Comparison of ENCODE assay signal across 20 cellular contexts in the genomic region with DNA sequence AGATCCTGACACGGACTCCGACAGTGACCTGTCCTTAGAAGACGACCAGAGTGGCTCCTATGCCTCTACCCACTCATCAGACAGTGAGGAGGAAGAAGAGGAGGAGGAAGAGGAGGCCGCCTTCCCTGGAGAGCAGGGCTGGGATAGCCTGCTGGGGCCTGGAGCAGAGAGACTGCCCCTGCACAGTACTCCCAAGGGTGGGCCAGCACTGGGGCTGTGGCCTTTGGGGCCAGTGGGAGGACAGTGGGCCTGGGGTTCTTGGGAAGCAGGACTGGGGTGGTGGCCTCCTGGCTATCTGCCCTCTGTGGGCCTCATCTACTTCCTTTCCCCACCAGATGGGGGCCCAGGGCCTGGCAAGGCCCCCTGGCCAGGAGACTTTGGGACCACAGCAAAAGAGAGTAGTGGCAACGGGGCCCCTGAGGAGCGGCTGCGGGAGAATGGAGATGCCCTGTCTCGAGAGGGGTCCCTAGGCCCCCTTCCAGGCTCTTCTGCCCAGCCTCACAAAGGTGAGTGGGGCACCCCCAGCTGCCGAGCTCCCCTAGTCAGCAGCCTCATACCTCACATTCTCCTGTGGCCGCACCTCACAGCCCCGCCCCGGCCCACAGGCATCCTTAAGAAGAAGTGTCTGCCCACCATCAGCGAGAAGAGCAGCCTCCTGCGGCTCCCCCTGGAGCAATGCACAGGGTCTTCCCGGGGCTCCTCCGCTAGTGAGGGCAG. TPM values are rescaled to one million over a fixed set of nuclear protein-coding genes. Genes with fewer than 3 reads are reported as not detected.
DNase-seq lines count a peak whose midpoint lies in the region; ATAC-seq and TF ChIP-seq lines count a peak whose summit lies in the region.
"Had no signal": no experiment of that assay in that cellular context is flagged by ENCODE, and none has a peak within 500 bp of the region (broad histone marks: within the 10 kb centered on the region; RNA-seq: fewer than 3 reads in every experiment).

No MANE protein-coding gene starts in this region.

- intact Hi-C loops in stomach (cut with DNase I; ENCODE audit: low total_unique reads) = no loop called here

- H3K4me3 ChIP-seq in hepatocyte (no peak overlapping the region), suprapubic skin (peak overlapping the region; percentile 15), stomach (no peak overlapping the region)
- H3K4me3 ChIP-seq: BLaER1 treated with 17β-estradiol and CSF1 and Interleukin-3, amounts not matched to agents 10 nM and 100 nM; thoracic aorta had no signal

- peak; percentile 31 for DNase-seq in HT-29 (ENCODE audit: low spot score)
- DNase-seq in hepatocyte (ENCODE audit: low spot score) = no peak
- DNase-seq in suprapubic skin (ENCODE audit: low spot score in 2 of 2) = peak; percentile 61 to 68
- no peak for DNase-seq in stomach
- DNase-seq in omental fat pad (ENCODE audit: low spot score) = no peak
- no peak for DNase-seq in NCI-H2029 (lab: John Stamatoyannopoulos, UW)
- DNase-seq: activated T-cell treated with anti-CD3 and anti-CD28 coated beads, Interleukin-2, amount 50 U/mL, for 1 hour; central memory CD4-positive, alpha-beta T cell; DMS53; NCI-H187 treated with DMSO at 0.1 percent for 48 hours; stimulated activated CD4-positive, alpha-beta T cell treated with anti-CD3 and anti-CD28 coated beads, Interleukin-1b, Interleukin-23, amount 100 ng/mL, for 48 hours had no signal

- H2AFZ ChIP-seq in hepatocyte = no peak overlapping the region

- TF ChIP-seq CTCF in hepatocyte (IDR thresholded peaks at IDR 0.05; ENCODE audit: poor library complexity) (no peak), suprapubic skin (IDR thresholded peaks at IDR 0.05) (no peak), stomach (IDR thresholded peaks at IDR 0.05) (no peak), omental fat pad (IDR thresholded peaks at IDR 0.05) (no peak)

- no peaks in the 10 kb centered on the region for H3K9me2 ChIP-seq in hepatocyte (replicated peaks; ENCODE audit: insufficient read depth)

- no peak for TF ChIP-seq POLR2A in suprapubic skin (IDR thresholded peaks at IDR 0.05)
- TF ChIP-seq POLR2A in stomach (IDR thresholded peaks at IDR 0.05) = no peak

- H3K27ac ChIP-seq in angular gyrus (ENCODE audit: low read depth, low read length) (peak overlapping the region; percentile 7), hepatocyte (peak overlapping the region; percentile 94), suprapubic skin (peak overlapping the region; percentile 86), stomach (peak overlapping the region in 1 of 5 donors; percentile 78)
- H3K27ac ChIP-seq: thoracic aorta had no signal

- no peak for ATAC-seq in omental fat pad (ENCODE audit: low FRiP score)
- ATAC-seq: right cardiac atrium had no signal

- no peaks in the 10 kb centered on the region for H3K27me3 ChIP-seq in hepatocyte
- no peaks in the 10 kb centered on the region for H3K27me3 ChIP-seq in suprapubic skin
- no peaks in the 10 kb centered on the region for H3K27me3 ChIP-seq in stomach
- H3K27me3 ChIP-seq: BLaER1 treated with 17β-estradiol and CSF1 and Interleukin-3, amounts not matched to agents 10 nM and 100 nM had no signal

- H3K4me1 ChIP-seq in hepatocyte (ENCODE audit: insufficient read depth) (peaks cover 34% of the 10 kb centered on the region), suprapubic skin (peaks cover 56% of the 10 kb centered on the region), stomach (peaks cover 24 to 59% (median 27%) of the 10 kb centered on the region in 4 donors)

- H3K9me3 ChIP-seq in hepatocyte (ENCODE audit: low read depth) = no peaks in the 10 kb centered on the region
- H3K9me3 ChIP-seq in suprapubic skin = no peaks in the 10 kb centered on the region
- no peaks in the 10 kb centered on the region for H3K9me3 ChIP-seq in stomach
- H3K9me3 ChIP-seq: BLaER1 treated with 17β-estradiol and CSF1 and Interleukin-3, amounts not matched to agents 10 nM and 100 nM; thoracic aorta had no signal

- no peaks in the 10 kb centered on the region for H3K36me3 ChIP-seq in hepatocyte (replicated peaks; ENCODE audit: insufficient read depth, low read depth)
- H3K36me3 ChIP-seq in suprapubic skin = peaks cover 36% of the 10 kb centered on the region
- peaks cover 0 to 47% (median 20%) of the 10 kb centered on the region in 4 donors for H3K36me3 ChIP-seq in stomach
- H3K36me3 ChIP-seq: thoracic aorta had no signal

- peak overlapping the region; percentile 74 for H3K4me2 ChIP-seq in hepatocyte

- H4K20me1 ChIP-seq in hepatocyte (ENCODE audit: insufficient read depth, poor library complexity, severe bottlenecking) = no peaks in the 10 kb centered on the region

- WGBS in hepatocyte (ENCODE audit: low lambda C conversion rate, missing lambda C conversion rate) = 93% methylated on average over 15 of the region's 16 CpGs
- 68% methylated on average over 10 of the region's 16 CpGs for WGBS in suprapubic skin
- 78 to 86% (median 81%) methylated on average over 11 to 16 of the region's 16 CpGs for WGBS in stomach, 5 donors

- no peak for TF ChIP-seq EP300 in suprapubic skin (IDR thresholded peaks at IDR 0.05)
- no peak for TF ChIP-seq EP300 in stomach (IDR thresholded peaks at IDR 0.05)

- no peaks in the 10 kb centered on the region for H3K79me2 ChIP-seq in hepatocyte

RNA-seq across cellular contexts. Expression of a gene that starts 10.0 kb away (rescaled TPM):
- 54.6 and 61.1 TPM in 2 replicates for total RNA-seq in HT-29 (2014; rRNA removed; shearing (Covaris generic))
- 10.1 and 14.3 TPM in 2 replicates for total RNA-seq in hepatocyte
- 9.1 and 13.7 TPM in 2 replicates for polyA plus RNA-seq in hepatocyte
- 1 to 10 TPM; 1.9 to 6.8 (median 3.7) TPM for total RNA-seq in suprapubic skin
- 10 to 100 TPM in 1 of 5 donors, 1 to 10 TPM in 1, under 1 TPM in 2, not detected in 1; 0.29 to 18.7 (median 1.7) TPM for total RNA-seq in stomach
- polyA plus RNA-seq in stomach = 10 to 100 TPM in 1 of 3 donors, 1 to 10 TPM in 2; 3.6 to 11.2 (median 4.1) TPM
- 1 to 10 TPM; 1.7 to 8.7 (median 2.1) TPM for total RNA-seq in omental fat pad

RNA-seq across cellular contexts. Expression of a gene that starts 23.6 kb away (rescaled TPM):
- total RNA-seq in HT-29 (2014; rRNA removed; shearing (Covaris generic)) = 1.1 and 1.4 TPM in 2 replicates
- total RNA-seq in hepatocyte (2.6 and 3.7 TPM in 2 replicates), suprapubic skin (100 to 1,000 TPM; 106 to 145 (median 129) TPM), stomach (10 to 100 TPM in 1 of 5 donors, 1 to 10 TPM in 4; 3.5 to 18.7 (median 7.2) TPM), omental fat pad (1 to 10 TPM; 1.6 to 2.6 (median 1.9) TPM)
- polyA plus RNA-seq in hepatocyte (3.2 and 3.3 TPM in 2 replicates), stomach (1 to 10 TPM in 2 of 3 donors, under 1 TPM in 1; 0.76 to 8.7 (median 1.5) TPM)

RNA-seq across cellular contexts. Expression of a gene that starts 33.8 kb away (rescaled TPM):
- 0.13 TPM in 1 of 2 replicates, not detected in the other for total RNA-seq in HT-29 (2014; rRNA removed; shearing (Covaris generic))
- total RNA-seq in hepatocyte = 3.6 and 13.7 TPM in 2 replicates
- 6.7 and 7.4 TPM in 2 replicates for polyA plus RNA-seq in hepatocyte
- not detected for total RNA-seq in suprapubic skin
- not detected for total RNA-seq in stomach
- polyA plus RNA-seq in stomach = under 1 TPM in 1 of 3 donors, not detected in 2; 0.45 TPM
- total RNA-seq in omental fat pad = not detected
- total RNA-seq: frontal cortex, HT1080, M059J, mesenteric fat pad, NCI-H460 had no signal

RNA-seq across cellular contexts. Expression of a gene that starts 59.3 kb away (rescaled TPM):
- total RNA-seq in HT-29 (2014; rRNA removed; shearing (Covaris generic)) = 109 and 125 TPM in 2 replicates
- total RNA-seq in hepatocyte (179 and 180 TPM in 2 replicates), suprapubic skin (100 to 1,000 TPM; 144 to 169 (median 160) TPM), stomach (100 to 1,000 TPM in 4 of 5 donors, 10 to 100 TPM in 1; 80.8 to 127 (median 117) TPM), omental fat pad (100 to 1,000 TPM; 109 to 151 (median 132) TPM)
- polyA plus RNA-seq in hepatocyte (125 and 158 TPM in 2 replicates), stomach (100 to 1,000 TPM in 2 of 3 donors, 10 to 100 TPM in 1; 95.6 to 232 (median 100) TPM)

Comparison
In these comparisons a context has a peak if more than half of its experiments do, and no peak if none do; other contexts are left out.
1. DNase-seq: peak in HT-29 (single experiment) and suprapubic skin (2 of 2); none in hepatocyte (single experiment), stomach (single experiment), omental fat pad (single experiment) and NCI-H2029 (single experiment).
2. RNA of a gene that starts 23.6 kb away (total RNA-seq): 106 to 145 TPM in suprapubic skin; 3.5 to 18.7 TPM in stomach, 2.6 to 3.7 TPM in hepatocyte, 1.6 to 2.6 TPM in omental fat pad and 1.1 to 1.4 TPM in HT-29; every median in the first group is over 4 times any median in the second.